In genomic region chr1:25020173-25020840, GRCh38 we compare ENCODE assay signal across 1 cellular context.
TF ChIP-seq lines count a peak whose summit lies in the region.

No MANE protein-coding gene starts in this region.

TF ChIP-seq in GM23338, 12 proteins besides CTCF, POLR2A, EP300 and RAD21 (continued from another document):
- TF ChIP-seq, protein P1, sequence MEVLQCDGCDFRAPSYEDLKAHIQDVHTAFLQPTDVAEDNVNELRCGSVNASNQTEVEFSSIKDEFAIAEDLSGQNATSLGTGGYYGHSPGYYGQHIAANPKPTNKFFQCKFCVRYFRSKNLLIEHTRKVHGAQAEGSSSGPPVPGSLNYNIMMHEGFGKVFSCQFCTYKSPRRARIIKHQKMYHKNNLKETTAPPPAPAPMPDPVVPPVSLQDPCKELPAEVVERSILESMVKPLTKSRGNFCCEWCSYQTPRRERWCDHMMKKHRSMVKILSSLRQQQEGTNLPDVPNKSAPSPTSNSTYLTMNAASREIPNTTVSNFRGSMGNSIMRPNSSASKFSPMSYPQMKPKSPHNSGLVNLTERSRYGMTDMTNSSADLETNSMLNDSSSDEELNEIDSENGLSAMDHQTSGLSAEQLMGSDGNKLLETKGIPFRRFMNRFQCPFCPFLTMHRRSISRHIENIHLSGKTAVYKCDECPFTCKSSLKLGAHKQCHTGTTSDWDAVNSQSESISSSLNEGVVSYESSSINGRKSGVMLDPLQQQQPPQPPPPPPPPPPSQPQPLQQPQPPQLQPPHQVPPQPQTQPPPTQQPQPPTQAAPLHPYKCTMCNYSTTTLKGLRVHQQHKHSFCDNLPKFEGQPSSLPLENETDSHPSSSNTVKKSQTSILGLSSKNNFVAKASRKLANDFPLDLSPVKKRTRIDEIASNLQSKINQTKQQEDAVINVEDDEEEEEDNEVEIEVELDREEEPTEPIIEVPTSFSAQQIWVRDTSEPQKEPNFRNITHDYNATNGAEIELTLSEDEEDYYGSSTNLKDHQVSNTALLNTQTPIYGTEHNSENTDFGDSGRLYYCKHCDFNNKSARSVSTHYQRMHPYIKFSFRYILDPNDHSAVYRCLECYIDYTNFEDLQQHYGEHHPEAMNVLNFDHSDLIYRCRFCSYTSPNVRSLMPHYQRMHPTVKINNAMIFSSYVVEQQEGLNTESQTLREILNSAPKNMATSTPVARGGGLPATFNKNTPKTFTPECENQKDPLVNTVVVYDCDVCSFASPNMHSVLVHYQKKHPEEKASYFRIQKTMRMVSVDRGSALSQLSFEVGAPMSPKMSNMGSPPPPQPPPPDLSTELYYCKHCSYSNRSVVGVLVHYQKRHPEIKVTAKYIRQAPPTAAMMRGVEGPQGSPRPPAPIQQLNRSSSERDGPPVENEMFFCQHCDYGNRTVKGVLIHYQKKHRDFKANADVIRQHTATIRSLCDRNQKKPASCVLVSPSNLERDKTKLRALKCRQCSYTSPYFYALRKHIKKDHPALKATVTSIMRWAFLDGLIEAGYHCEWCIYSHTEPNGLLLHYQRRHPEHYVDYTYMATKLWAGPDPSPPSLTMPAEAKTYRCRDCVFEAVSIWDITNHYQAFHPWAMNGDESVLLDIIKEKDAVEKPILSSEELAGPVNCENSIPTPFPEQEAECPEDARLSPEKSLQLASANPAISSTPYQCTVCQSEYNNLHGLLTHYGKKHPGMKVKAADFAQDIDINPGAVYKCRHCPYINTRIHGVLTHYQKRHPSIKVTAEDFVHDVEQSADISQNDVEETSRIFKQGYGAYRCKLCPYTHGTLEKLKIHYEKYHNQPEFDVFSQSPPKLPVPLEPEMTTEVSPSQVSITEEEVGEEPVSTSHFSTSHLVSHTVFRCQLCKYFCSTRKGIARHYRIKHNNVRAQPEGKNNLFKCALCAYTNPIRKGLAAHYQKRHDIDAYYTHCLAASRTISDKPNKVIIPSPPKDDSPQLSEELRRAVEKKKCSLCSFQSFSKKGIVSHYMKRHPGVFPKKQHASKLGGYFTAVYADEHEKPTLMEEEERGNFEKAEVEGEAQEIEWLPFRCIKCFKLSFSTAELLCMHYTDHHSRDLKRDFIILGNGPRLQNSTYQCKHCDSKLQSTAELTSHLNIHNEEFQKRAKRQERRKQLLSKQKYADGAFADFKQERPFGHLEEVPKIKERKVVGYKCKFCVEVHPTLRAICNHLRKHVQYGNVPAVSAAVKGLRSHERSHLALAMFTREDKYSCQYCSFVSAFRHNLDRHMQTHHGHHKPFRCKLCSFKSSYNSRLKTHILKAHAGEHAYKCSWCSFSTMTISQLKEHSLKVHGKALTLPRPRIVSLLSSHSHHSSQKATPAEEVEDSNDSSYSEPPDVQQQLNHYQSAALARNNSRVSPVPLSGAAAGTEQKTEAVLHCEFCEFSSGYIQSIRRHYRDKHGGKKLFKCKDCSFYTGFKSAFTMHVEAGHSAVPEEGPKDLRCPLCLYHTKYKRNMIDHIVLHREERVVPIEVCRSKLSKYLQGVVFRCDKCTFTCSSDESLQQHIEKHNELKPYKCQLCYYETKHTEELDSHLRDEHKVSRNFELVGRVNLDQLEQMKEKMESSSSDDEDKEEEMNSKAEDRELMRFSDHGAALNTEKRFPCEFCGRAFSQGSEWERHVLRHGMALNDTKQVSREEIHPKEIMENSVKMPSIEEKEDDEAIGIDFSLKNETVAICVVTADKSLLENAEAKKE (CRISPR knock-in tag; IDR thresholded peaks at IDR 0.05) = no peak
- no peak for TF ChIP-seq STAT1 (IDR thresholded peaks at IDR 0.05; ENCODE audit: unreplicated experiment)
TF ChIP-seq in GM23338: peak in this region for 0.
